1 cellular context compared by ENCODE assay signal in genomic region chr3:137199678-137200077, GRCh38.
TF ChIP-seq lines count a peak whose summit lies in the region.

No MANE protein-coding gene starts in this region.

TF ChIP-seq in GM12878, 131 proteins besides CTCF, POLR2A, EP300 and RAD21 (continued from another document and continues in another):
- TF ChIP-seq FOXM1 (IDR thresholded peaks at IDR 0.05; ENCODE audit: low read depth, low read length) = no peak; the same call in 1 of the 2 replicates
- TF ChIP-seq IRF4 (IDR thresholded peaks at IDR 0.05; ENCODE audit: low read depth, low read length) = no peak
- TF ChIP-seq CUX1 (IDR thresholded peaks at IDR 0.05; ENCODE audit: insufficient replicate concordance, low read depth, low read length) = no peak
- no peak for TF ChIP-seq DPF2 (IDR thresholded peaks at IDR 0.05)
- no peak for TF ChIP-seq E2F4 (IDR thresholded peaks at IDR 0.05; ENCODE audit: low read depth, low read length)
- no peak; a peak in 2 of 4 replicates for TF ChIP-seq IKZF2 (IDR thresholded peaks at IDR 0.05)
- TF ChIP-seq ZBTB40 (IDR thresholded peaks at IDR 0.05; ENCODE audit: borderline replicate concordance) = no peak
- no peak for TF ChIP-seq SIX5 (IDR thresholded peaks at IDR 0.05; ENCODE audit: low read depth, low read length, severe bottlenecking)
- no peak for TF ChIP-seq ZNF24 (IDR thresholded peaks at IDR 0.05)
- TF ChIP-seq PML (IDR thresholded peaks at IDR 0.05; ENCODE audit: low read length) = no peak
- no peak for TF ChIP-seq SMAD5 (IDR thresholded peaks at IDR 0.05; ENCODE audit: low read depth)
- TF ChIP-seq TCF3 (IDR thresholded peaks at IDR 0.05; ENCODE audit: borderline replicate concordance, insufficient read depth, low read depth, low read length) = no peak
- no peak for TF ChIP-seq JUND (IDR thresholded peaks at IDR 0.05; ENCODE audit: low read depth, low read length)
- no peak for TF ChIP-seq CHD1 (IDR thresholded peaks at IDR 0.05; ENCODE audit: low read depth, low read length)
- no peak for TF ChIP-seq NBN (IDR thresholded peaks at IDR 0.05)
- no peak for TF ChIP-seq ASH2L (IDR thresholded peaks at IDR 0.05; ENCODE audit: borderline replicate concordance, low read depth)
- TF ChIP-seq HDGF (IDR thresholded peaks at IDR 0.05) = no peak
- TF ChIP-seq SUZ12 (IDR thresholded peaks at IDR 0.05; ENCODE audit: unreplicated experiment) = no peak
- no peak for TF ChIP-seq YY1 (IDR thresholded peaks at IDR 0.05; ENCODE audit: low read depth, low read length)
- no peak for TF ChIP-seq BRCA1 (IDR thresholded peaks at IDR 0.05; ENCODE audit: low read depth, low read length)
- TF ChIP-seq IKZF1 (conservative IDR thresholded peaks at IDR 0.05) = 0 out of 2 replicates have a peak, but pooled peaks have one; percentile 24
- TF ChIP-seq MTA3 (IDR thresholded peaks at IDR 0.05; ENCODE audit: borderline replicate concordance, low read length) = no peak
- no peak for TF ChIP-seq SREBF1 (IDR thresholded peaks at IDR 0.05; ENCODE audit: low read length)
- no peak for TF ChIP-seq ZNF384 (IDR thresholded peaks at IDR 0.05; ENCODE audit: borderline replicate concordance, low read depth, low read length)
- TF ChIP-seq FOXK2 (IDR thresholded peaks at IDR 0.05) = no peak
- 0 out of 2 replicates have a peak, but pooled peaks have one; percentile 30 for TF ChIP-seq JUNB (IDR thresholded peaks at IDR 0.05)
- 0 out of 2 replicates have a peak, but pooled peaks have one; percentile 51 for TF ChIP-seq ZBED1 (IDR thresholded peaks at IDR 0.05; ENCODE audit: borderline replicate concordance)
- peak; percentile 58 for TF ChIP-seq ATF2 (IDR thresholded peaks at IDR 0.05; ENCODE audit: low read length)
- no peak for TF ChIP-seq TCF12 (IDR thresholded peaks at IDR 0.05; ENCODE audit: low read depth, low read length)
- TF ChIP-seq ZBTB11 (CRISPR knock-in tag; IDR thresholded peaks at IDR 0.05) = no peak
- no peak for TF ChIP-seq SUPT20H (IDR thresholded peaks at IDR 0.05; ENCODE audit: borderline replicate concordance, control insufficient read depth, low read depth, low read length)
- no peak for TF ChIP-seq SREBF2 (IDR thresholded peaks at IDR 0.05; ENCODE audit: low read length)
- no peak for TF ChIP-seq BACH1 (IDR thresholded peaks at IDR 0.05; ENCODE audit: borderline replicate concordance)
- TF ChIP-seq BMI1 (IDR thresholded peaks at IDR 0.05; ENCODE audit: borderline replicate concordance) = no peak
- TF ChIP-seq RBBP5 (conservative IDR thresholded peaks at IDR 0.05) = no peak
- TF ChIP-seq YBX1 (IDR thresholded peaks at IDR 0.05) = no peak
- TF ChIP-seq KDM1A (IDR thresholded peaks at IDR 0.05; ENCODE audit: borderline replicate concordance) = no peak
- TF ChIP-seq CEBPZ (IDR thresholded peaks at IDR 0.05; ENCODE audit: low read depth, low read length) = no peak
- peak; percentile 84 for TF ChIP-seq NFIC (IDR thresholded peaks at IDR 0.05; ENCODE audit: low read depth, low read length)
- TF ChIP-seq HSF1 (IDR thresholded peaks at IDR 0.05; ENCODE audit: low read depth, low read length) = no peak
- TF ChIP-seq STAT3 (IDR thresholded peaks at IDR 0.05; ENCODE audit: low read depth, low read length) = no peak
